ENCODE assay signal across 9 cellular contexts in genomic region chr6:26538936-26539615, GRCh38. TPM values are rescaled to one million over a fixed set of nuclear protein-coding genes. Genes with fewer than 3 reads are reported as not detected.
A peak's percentile ranks its signal among the peaks of the same experiment; 100 is the strongest.
DNase-seq lines count a peak whose midpoint lies in the region; ATAC-seq, FAIRE-seq and TF ChIP-seq lines count a peak whose summit lies in the region.
"Had no signal": no experiment of that assay in that cellular context is flagged by ENCODE, and none has a peak within 500 bp of the region (broad histone marks: within the 10 kb centered on the region; RNA-seq: fewer than 3 reads in every experiment).

No MANE protein-coding gene starts in this region.

- H3K4ac ChIP-seq in IMR-90 (ENCODE audit: low read depth, low read length), result peak overlapping the region; percentile 94

- H3K9ac ChIP-seq in IMR-90 (ENCODE audit: low read depth, low read length), result peak overlapping the region; percentile 84
- peak overlapping the region; percentile 90 for H3K9ac ChIP-seq in mammary epithelial cell (ENCODE audit: insufficient read depth, low read length)

- WGBS in IMR-90 (ENCODE audit: extremely low coverage in 2 of 2, insufficient read length in 1 of 2), 2 experiments, result 73% methylated on average over 2 of the region's 16 CpGs; no CpG with 5 or more reads in 1 of the 2 experiments
- WGBS in mammary epithelial cell (ENCODE audit: low coverage, missing lambda C conversion rate), result 64% methylated on average over 16 of the region's 16 CpGs

- H3K9me1 ChIP-seq in IMR-90 (ENCODE audit: insufficient read depth, low read length), result peaks cover 3% of the 10 kb centered on the region; the same call in 1 of the 2 replicates

- H3K56ac ChIP-seq in IMR-90 (ENCODE audit: extremely low read depth, insufficient read depth, low read length), result peak overlapping the region; percentile 86

- H2BK20ac ChIP-seq in IMR-90 (ENCODE audit: low read depth, low read length), result no peak overlapping the region

- peak overlapping the region; percentile 57; the same call in 1 of the 2 replicates for H4K91ac ChIP-seq in IMR-90 (ENCODE audit: insufficient read depth, low read depth, low read length)

- POLR2A ChIA-PET in A673 (lab: Charles Lee; ENCODE audit: low non-redundant PET), result no interaction called here
- POLR2A ChIA-PET in IMR-90 (lab: Charles Lee; ENCODE audit: unreplicated experiment), result no interaction called here

- H3K36me3 ChIP-seq in A673 (ENCODE audit: insufficient read depth, low read length, poor library complexity, severe bottlenecking) (peaks cover 18% of the 10 kb centered on the region), IMR-90 (ENCODE audit: control insufficient read depth, insufficient read depth, low read length) (peaks cover 3% of the 10 kb centered on the region; the same call in 1 of the 2 replicates), mammary epithelial cell (ENCODE audit: insufficient read depth, low read length) (peaks cover 8% of the 10 kb centered on the region), mucosa of descending colon (ENCODE audit: low read depth) (no peaks in the 10 kb centered on the region)

- no peaks in the 10 kb centered on the region for H3K27me3 ChIP-seq in A673 (replicated peaks; ENCODE audit: insufficient read depth, low read depth, low read length, poor library complexity)
- no peaks in the 10 kb centered on the region for H3K27me3 ChIP-seq in IMR-90 (ENCODE audit: control insufficient read depth, insufficient read depth, low read length)
- no peaks in the 10 kb centered on the region for H3K27me3 ChIP-seq in mammary epithelial cell (ENCODE audit: insufficient read depth, low read length)

- in situ Hi-C loops in IMR-90 (cut with MboI; ENCODE audit: low sequenced_read_pairs), result no loop called here
- in situ Hi-C loops in mammary epithelial cell (cut with MboI; ENCODE audit: low sequenced_read_pairs in 2 of 2), result loop anchor here in 1 of 2 donors (10.0 kb wide), 1 partner anchor 204 kb away; no protein-coding TSS in a partner anchor

- no peak for ATAC-seq in IMR-90 (ENCODE audit: low read depth)
- ATAC-seq in mucosa of descending colon, result no peak
- ATAC-seq in HG03571 (IDR thresholded peaks at IDR 0.05; ENCODE audit: unreplicated experiment), result no peak

- no peak for DNase-seq in A673 (ENCODE audit: low spot score)
- DNase-seq in IMR-90, result no peak
- no peak for DNase-seq in mammary epithelial cell
- DNase-seq in mucosa of descending colon, result no peak
- DNase-seq in ureter (ENCODE audit: low spot score), result no peak
- no peak for DNase-seq in frontal cortex (ENCODE audit: low spot score in 2 of 2)
- no peak for DNase-seq in SW480 (ENCODE audit: low spot score)

- peak overlapping the region; percentile 71 to 99 for H4K8ac ChIP-seq in IMR-90 (ENCODE audit: low read depth in 2 of 2, low read length in 2 of 2)

- peak overlapping the region; percentile 96 for H2AFZ ChIP-seq in IMR-90 (replicated peaks; ENCODE audit: low read length, poor library complexity)
- peak overlapping the region; percentile 82 for H2AFZ ChIP-seq in mammary epithelial cell (ENCODE audit: low read depth, low read length)

- H2AK9ac ChIP-seq in IMR-90 (replicated peaks; ENCODE audit: low read depth, low read length, poor library complexity), result peak overlapping the region; percentile 91

- no peak for TF ChIP-seq RAD21 in IMR-90 (IDR thresholded peaks at IDR 0.05; ENCODE audit: low read length)

- peak overlapping the region; percentile 69; the same call in 1 of the 2 replicates for H3K23ac ChIP-seq in IMR-90 (ENCODE audit: low read depth, low read length)

- intact Hi-C loops in A673 (cut with micrococcal nuclease; ENCODE audit: unreplicated experiment), result loop anchor here (5.0 kb wide), 1 partner anchor 207 kb away; no protein-coding TSS in a partner anchor
- intact Hi-C loops in IMR-90 (cut with micrococcal nuclease), result loop anchor here (1.0 to 5.0 kb wide), 3 partner anchors 14 to 82 kb away; partner anchors contain the start of gene BTN2A1
- intact Hi-C loops in mammary epithelial cell (cut with micrococcal nuclease), result loop anchor here (1.0 to 10.0 kb wide), 5 partner anchors 14 to 936 kb away; partner anchors contain the start of genes BTN2A1 and ZNF184
- intact Hi-C loops in mucosa of descending colon (cut with DNase I, micrococcal nuclease), result no loop called here

- BruUV-seq in A673 (replicated peaks; lab: Mats Ljungman, UMichigan) (no TSS peak), IMR-90 (replicated peaks; lab: Mats Ljungman, UMichigan) (no TSS peak), mammary epithelial cell (replicated peaks; lab: Mats Ljungman, UMichigan) (no TSS peak)

- H4K20me1 ChIP-seq in IMR-90 (ENCODE audit: insufficient read depth, low read length) (peaks cover 7% of the 10 kb centered on the region; the same call in 1 of the 2 replicates), mammary epithelial cell (ENCODE audit: insufficient read depth, low read length) (no peaks in the 10 kb centered on the region)

- H3K27ac ChIP-seq in A673 (ENCODE audit: low read depth, low read length, poor library complexity, severe bottlenecking) (peak overlapping the region; percentile 86), IMR-90 (ENCODE audit: insufficient read depth, low read length) (peak overlapping the region; percentile 91), mammary epithelial cell (ENCODE audit: insufficient read depth, low read depth, low read length) (peak overlapping the region; percentile 91)

- H3K9me3 ChIP-seq in A673 (ENCODE audit: low read depth, low read length, poor library complexity, severe bottlenecking) (no peaks in the 10 kb centered on the region), IMR-90 (ENCODE audit: control insufficient read depth, insufficient read depth, low read length) (no peaks in the 10 kb centered on the region), mammary epithelial cell (replicated peaks; ENCODE audit: insufficient read depth, low read length) (no peaks in the 10 kb centered on the region), mucosa of descending colon (no peaks in the 10 kb centered on the region)

- no peak overlapping the region for H2BK15ac ChIP-seq in IMR-90 (ENCODE audit: low read depth, low read length)

- H3K4me3 ChIP-seq in A673 (ENCODE audit: low read depth, low read length, poor library complexity, severe bottlenecking), result peak overlapping the region; percentile 83
- H3K4me3 ChIP-seq in IMR-90 (ENCODE audit: insufficient read depth, low read depth, low read length), result peak overlapping the region; percentile 62
- peak overlapping the region; percentile 65 to 77 (median 76) for H3K4me3 ChIP-seq in mammary epithelial cell (replicated peaks in 1 of 3; ENCODE audit: insufficient read depth in 1 of 3, low read depth in 2 of 3, low read length in 3 of 3)
- peak overlapping the region; percentile 84 for H3K4me3 ChIP-seq in mucosa of descending colon

- peak overlapping the region; percentile 70; the same call in 1 of the 2 replicates for H2BK120ac ChIP-seq in IMR-90 (ENCODE audit: low read depth, low read length)

- H3K4me1 ChIP-seq in A673 (ENCODE audit: insufficient read depth, low read length, poor library complexity, severe bottlenecking), result peaks cover 27% of the 10 kb centered on the region
- H3K4me1 ChIP-seq in IMR-90 (ENCODE audit: control insufficient read depth, insufficient read depth, low read length), result peaks cover 2% of the 10 kb centered on the region; the same call in 1 of the 2 replicates
- peaks cover 18% of the 10 kb centered on the region for H3K4me1 ChIP-seq in mammary epithelial cell (ENCODE audit: insufficient read depth, low read length)
- peaks cover 7% of the 10 kb centered on the region for H3K4me1 ChIP-seq in mucosa of descending colon (ENCODE audit: low read depth)

- H3K79me1 ChIP-seq in IMR-90 (ENCODE audit: low read depth in 1 of 2, low read length in 2 of 2), result peaks cover 15 to 31% of the 10 kb centered on the region in 2 experiments

- H2AK5ac ChIP-seq in IMR-90 (ENCODE audit: low read depth, low read length), result peak overlapping the region; percentile 65

- H3K79me2 ChIP-seq in mammary epithelial cell (ENCODE audit: insufficient read depth, low read length), result peaks cover 49% of the 10 kb centered on the region

- dilution Hi-C loops in IMR-90 (cut with HindIII; ENCODE audit: low sequenced_read_pairs, unreplicated experiment) (no loop called here), mammary epithelial cell (cut with HindIII; ENCODE audit: low sequenced_read_pairs) (no loop called here)

- TF ChIP-seq POLR2A in IMR-90 (IDR thresholded peaks at IDR 0.05; ENCODE audit: low read depth, low read length), result no peak

- H4K5ac ChIP-seq in IMR-90 (ENCODE audit: low read depth, low read length), result peak overlapping the region; percentile 34

- CTCF ChIA-PET in A673 (lab: Charles Lee) (no interaction called here), IMR-90 (lab: Yijun Ruan, JAX) (interaction anchor here (0.7 kb wide), 1 partner anchor 49 kb away, joined by 5 read pairs; no protein-coding TSS in a partner anchor), mammary epithelial cell (lab: Charles Lee; ENCODE audit: low non-redundant PET) (interaction anchor here (0.6 kb wide), 1 partner anchor 214 kb away, joined by 4 read pairs; no protein-coding TSS in a partner anchor)

- H3K4me2 ChIP-seq in IMR-90 (ENCODE audit: low read depth, low read length), result peak overlapping the region; percentile 100
- H3K4me2 ChIP-seq in mammary epithelial cell (ENCODE audit: insufficient read depth, low read depth, low read length), result peak overlapping the region; percentile 80

- peak overlapping the region; percentile 13; the same call in 1 of the 2 replicates for H3K18ac ChIP-seq in IMR-90 (ENCODE audit: low read depth, low read length)

- no peak for TF ChIP-seq CTCF in A673 (conservative IDR thresholded peaks at IDR 0.05; ENCODE audit: low read depth, low read length)
- TF ChIP-seq CTCF in IMR-90 (conservative IDR thresholded peaks at IDR 0.05; ENCODE audit: low read depth, low read length), result no peak
- TF ChIP-seq CTCF in mammary epithelial cell (conservative IDR thresholded peaks at IDR 0.05 in 1 of 2, IDR thresholded peaks at IDR 0.05 in 1 of 2; ENCODE audit: extremely low read depth in 1 of 2, insufficient read depth in 1 of 2, low read depth in 1 of 2, low read length in 2 of 2), result no peak
- TF ChIP-seq CTCF in mucosa of descending colon (IDR thresholded peaks at IDR 0.05), result no peak

- peak overlapping the region; percentile 92 for H3K14ac ChIP-seq in IMR-90 (replicated peaks; ENCODE audit: low read depth, low read length)

- FAIRE-seq in frontal cortex (lab: Jason Lieb, UNC), result no peak
- FAIRE-seq: endometrium had no signal

- H2BK5ac ChIP-seq in IMR-90 (ENCODE audit: low read depth, low read length, poor library complexity, severe bottlenecking), result peak overlapping the region; percentile 92

RNA-seq across cellular contexts. Expression of gene HMGN4, which starts 0.9 kb away (rescaled TPM):
- total RNA-seq in A673 (2021) (55.9 and 58.6 TPM in 2 replicates), IMR-90 (2012; rRNA removed) (49.2 and 50.2 TPM in 2 replicates), mammary epithelial cell (10 to 100 TPM; 74.6 to 81.5 TPM), mucosa of descending colon (10 to 100 TPM; 58.6 to 76.0 (median 68.2) TPM), ureter (75.3 TPM), frontal cortex (73.4 TPM)
- polyA plus RNA-seq in IMR-90 (2012; rRNA removed) (36.0 and 46.4 TPM in 2 replicates), mammary epithelial cell (50.2 TPM)
- 13.5 and 14.4 TPM in 2 replicates for polyA plus RNA-seq in IMR-90 (2012; cell fraction: cytosol; rRNA removed)
- 4.4 and 20.9 TPM in 2 replicates for polyA plus RNA-seq in IMR-90 (2012; cell fraction: nucleus; rRNA removed; ENCODE audit: low replicate concordance)
- 38.5 TPM for polyA minus RNA-seq in mammary epithelial cell

RNA-seq across cellular contexts. Expression of gene BTN1A1, which starts 39.0 kb away (rescaled TPM):
- total RNA-seq in A673 (2021) (not detected in 2 replicates), IMR-90 (2012; rRNA removed) (not detected in 2 replicates), mammary epithelial cell (not detected), mucosa of descending colon (not detected), ureter (not detected), frontal cortex (not detected)
- polyA plus RNA-seq in IMR-90 (2012; rRNA removed) (not detected in 2 replicates), mammary epithelial cell (not detected)
- polyA plus RNA-seq in IMR-90 (2012; cell fraction: cytosol; rRNA removed), result not detected in 2 replicates
- not detected in 2 replicates for polyA plus RNA-seq in IMR-90 (2012; cell fraction: nucleus; rRNA removed; ENCODE audit: low replicate concordance)
- not detected for polyA minus RNA-seq in mammary epithelial cell

RNA-seq across cellular contexts. Expression of gene ABT1, which starts 57.7 kb away (rescaled TPM):
- total RNA-seq in A673 (2021) (17.4 and 18.1 TPM in 2 replicates), IMR-90 (2012; rRNA removed) (12.2 and 15.4 TPM in 2 replicates), mammary epithelial cell (10 to 100 TPM; 14.2 to 15.9 TPM), mucosa of descending colon (10 to 100 TPM; 13.1 to 17.3 (median 13.6) TPM), ureter (17.0 TPM), frontal cortex (12.6 TPM)
- polyA plus RNA-seq in IMR-90 (2012; rRNA removed) (15.2 and 16.7 TPM in 2 replicates), mammary epithelial cell (18.8 TPM)
- 11.9 and 18.6 TPM in 2 replicates for polyA plus RNA-seq in IMR-90 (2012; cell fraction: cytosol; rRNA removed)
- 9.6 and 14.5 TPM in 2 replicates for polyA plus RNA-seq in IMR-90 (2012; cell fraction: nucleus; rRNA removed; ENCODE audit: low replicate concordance)
- polyA minus RNA-seq in mammary epithelial cell, result 12.5 TPM

Comparison
In these comparisons a context has a peak if more than half of its experiments do, and no peak if none do; other contexts are left out.
1. intact Hi-C loops: an anchor here in A673 (5.0 kb wide), IMR-90 (1.0 to 5.0 kb wide) and mammary epithelial cell (1.0 to 10.0 kb wide); none called in mucosa of descending colon.